Comparison of ENCODE assay signal across 8 cellular contexts in genomic region chr11:2399488-2400068, GRCh38. TPM values are rescaled to one million over a fixed set of nuclear protein-coding genes. Genes with fewer than 3 reads are reported as not detected.
DNase-seq lines count a peak whose midpoint lies in the region; ATAC-seq and TF ChIP-seq lines count a peak whose summit lies in the region.

No MANE protein-coding gene starts in this region.

- intact Hi-C loops in Panc1 (cut with micrococcal nuclease; ENCODE audit: unreplicated experiment), result loop anchor here (1.0 kb wide), 1 partner anchor 21 kb away; no protein-coding TSS in a partner anchor
- intact Hi-C loops in dendritic cell treated with granulocyte-macrophage colony-stimulating factor and Interleukin-4, amounts not matched to agents 40 ng/mL and 50 ng/mL, for 4 days (cut with micrococcal nuclease), result loop anchor here (1.0 to 5.0 kb wide), 4 partner anchors 19 to 207 kb away; partner anchors contain the start of gene C11orf21

- ATAC-seq in GM19455 (IDR thresholded peaks at IDR 0.05; ENCODE audit: unreplicated experiment), result peak; percentile 4
- peak; percentile 20 for ATAC-seq in Panc1
- ATAC-seq in GM18520 (IDR thresholded peaks at IDR 0.05; ENCODE audit: unreplicated experiment), result no peak

- TF ChIP-seq CTCF in AG10803 (conservative IDR thresholded peaks at IDR 0.05; ENCODE audit: low read length) (no peak), Panc1 (IDR thresholded peaks at IDR 0.05) (no peak)

- POLR2A ChIA-PET in Panc1 (lab: Charles Lee), result no interaction called here

- peaks cover 78% of the 10 kb centered on the region for H3K36me3 Mint-ChIP-seq in dendritic cell treated with granulocyte-macrophage colony-stimulating factor and Interleukin-4, amounts not matched to agents 40 ng/mL and 50 ng/mL, for 4 days (ENCODE audit: low read depth)

- peak overlapping the region; percentile 77 for H3K9ac ChIP-seq in muscle layer of colon (ENCODE audit: low read length)

- peaks cover 6% of the 10 kb centered on the region; the same call in 1 of the 2 replicates for H3K36me3 ChIP-seq in Panc1 (ENCODE audit: control insufficient read depth, insufficient read depth, low read length)
- H3K36me3 ChIP-seq in muscle layer of colon (ENCODE audit: insufficient read depth, low read length), result peaks cover 47% of the 10 kb centered on the region

- CTCF ChIA-PET in Panc1 (lab: Charles Lee), result interaction anchor here (1.4 to 2.0 kb wide), 2 partner anchors 95 to 132 kb away, joined by 6 to 12 read pairs; no protein-coding TSS in a partner anchor

- H3K4me3 Mint-ChIP-seq in dendritic cell treated with granulocyte-macrophage colony-stimulating factor and Interleukin-4, amounts not matched to agents 40 ng/mL and 50 ng/mL, for 4 days, result peak overlapping the region; percentile 95

- H3K27me3 ChIP-seq in Panc1 (ENCODE audit: control insufficient read depth, insufficient read depth, low read length) (no peaks in the 10 kb centered on the region), muscle layer of colon (ENCODE audit: control insufficient read depth in 1 of 2, insufficient read depth in 2 of 2, low read length in 2 of 2) (no peaks in the 10 kb centered on the region)

- in situ Hi-C loops in Panc1 (cut with HindIII; ENCODE audit: low pct_unique_long_range_greater_than_20kb, low sequenced_read_pairs), result no loop called here

- DNase-seq in AG10803 (ENCODE audit: low read depth) (no peak), Panc1 (ENCODE audit: low read depth, low spot score) (no peak), foreskin melanocyte (no peak)
- no peak for DNase-seq in stimulated activated naive CD4-positive, alpha-beta T cell treated with Interleukin-2 at 50 U/mL for 16 hours (lab: John Stamatoyannopoulos, UW)

- H3K27ac ChIP-seq in Panc1 (ENCODE audit: low read length) (peak overlapping the region; percentile 97), muscle layer of colon (ENCODE audit: low read depth, low read length) (peak overlapping the region; percentile 95)

- H3K4me1 Mint-ChIP-seq in dendritic cell treated with granulocyte-macrophage colony-stimulating factor and Interleukin-4, amounts not matched to agents 40 ng/mL and 50 ng/mL, for 4 days (ENCODE audit: low read depth), result peaks cover 33% of the 10 kb centered on the region

- H3K9me3 Mint-ChIP-seq in dendritic cell treated with granulocyte-macrophage colony-stimulating factor and Interleukin-4, amounts not matched to agents 40 ng/mL and 50 ng/mL, for 4 days, result no peaks in the 10 kb centered on the region

- H3K9me3 ChIP-seq in Panc1 (ENCODE audit: control insufficient read depth, insufficient read depth, low read depth, low read length) (no peaks in the 10 kb centered on the region), muscle layer of colon (ENCODE audit: low read length) (no peaks in the 10 kb centered on the region)

- H3K27ac Mint-ChIP-seq in dendritic cell treated with granulocyte-macrophage colony-stimulating factor and Interleukin-4, amounts not matched to agents 40 ng/mL and 50 ng/mL, for 4 days, result peak overlapping the region; percentile 93

- H3K4me3 ChIP-seq in AG10803 (ENCODE audit: low read length), result peak overlapping the region; percentile 68
- H3K4me3 ChIP-seq in Panc1 (ENCODE audit: low read depth in 2 of 2, low read length in 2 of 2), result peak overlapping the region; percentile 92 to 93
- H3K4me3 ChIP-seq in muscle layer of colon (ENCODE audit: low read depth in 1 of 2, low read length in 2 of 2), result peak overlapping the region; percentile 16 to 61

- BruUV-seq in Panc1 (replicated peaks; lab: Mats Ljungman, UMichigan), result no TSS peak

- H3K27me3 Mint-ChIP-seq in dendritic cell treated with granulocyte-macrophage colony-stimulating factor and Interleukin-4, amounts not matched to agents 40 ng/mL and 50 ng/mL, for 4 days, result no peaks in the 10 kb centered on the region

- peaks cover 20% of the 10 kb centered on the region for H3K4me1 ChIP-seq in Panc1 (ENCODE audit: control insufficient read depth, insufficient read depth, low read length)
- H3K4me1 ChIP-seq in muscle layer of colon (ENCODE audit: insufficient read depth, low read length), result peaks cover 25% of the 10 kb centered on the region

RNA-seq across cellular contexts. Expression of gene TSSC4, which starts 1.0 kb away (rescaled TPM):
- total RNA-seq in Panc1 (2021; ENCODE audit: unreplicated experiment), result 132 TPM
- 164 TPM for polyA plus RNA-seq in Panc1 (2012; ENCODE audit: insufficient read length)

RNA-seq across cellular contexts. Expression of gene CD81, which starts 22.5 kb away (rescaled TPM):
- 416 TPM for total RNA-seq in Panc1 (2021; ENCODE audit: unreplicated experiment)
- 720 TPM for polyA plus RNA-seq in Panc1 (2012; ENCODE audit: insufficient read length)

RNA-seq across cellular contexts. Expression of gene TRPM5, which starts 44.7 kb away (rescaled TPM):
- 0.08 TPM for total RNA-seq in Panc1 (2021; ENCODE audit: unreplicated experiment)
- 0.06 TPM for polyA plus RNA-seq in Panc1 (2012; ENCODE audit: insufficient read length)

RNA-seq across cellular contexts. Expression of gene KCNQ1, which starts 45.2 kb away (rescaled TPM):
- total RNA-seq in Panc1 (2021; ENCODE audit: unreplicated experiment), result 1.0 TPM
- 1.2 TPM for polyA plus RNA-seq in Panc1 (2012; ENCODE audit: insufficient read length)

Comparison
In these comparisons a context has a peak if more than half of its experiments do, and no peak if none do; other contexts are left out.
1. H3K4me3 ChIP-seq: peak in every context shown above with its lines; median percentile 92 in Panc1; 68 in AG10803; 38 in muscle layer of colon.